Comparison of ENCODE assay signal across 2 cellular contexts in the genomic region with DNA sequence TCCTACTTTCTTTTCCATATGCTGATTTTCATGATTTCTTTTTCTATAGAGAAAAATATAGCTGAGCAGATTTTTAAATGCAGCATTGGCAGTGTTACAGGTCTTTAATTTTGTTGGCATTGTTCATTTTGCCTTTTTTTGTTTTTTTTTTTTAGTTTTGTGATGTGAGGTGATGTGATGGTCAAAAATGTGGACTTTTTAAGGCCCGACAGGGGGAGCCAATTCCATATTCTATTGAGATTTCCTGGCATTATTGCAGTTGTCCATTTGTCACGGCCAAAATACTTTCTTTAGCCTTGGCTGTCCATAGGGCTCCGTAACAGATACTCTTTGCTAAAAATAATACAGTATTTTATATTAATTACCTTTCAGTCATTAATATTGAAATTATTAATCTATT.
TF ChIP-seq lines count a peak whose summit lies in the region.

No MANE protein-coding gene starts in this region.

TF ChIP-seq in H1, 55 proteins besides CTCF, POLR2A, EP300 and RAD21:
- TF ChIP-seq SUZ12 (IDR thresholded peaks at IDR 0.05; ENCODE audit: low read length) (no peak), CBX5 (IDR thresholded peaks at IDR 0.05; ENCODE audit: low read depth, low read length) (no peak), POU5F1 (IDR thresholded peaks at IDR 0.05; ENCODE audit: low read depth, low read length) (no peak), PHF8 (conservative IDR thresholded peaks at IDR 0.05; ENCODE audit: low read depth, low read length) (no peak), BRCA1 (IDR thresholded peaks at IDR 0.05; ENCODE audit: low read depth, low read length) (no peak), EZH2 (IDR thresholded peaks at IDR 0.05; ENCODE audit: low read depth, low read length, severe bottlenecking) (no peak), SRF (IDR thresholded peaks at IDR 0.05; ENCODE audit: low read depth, low read length) (no peak), TCF12 (IDR thresholded peaks at IDR 0.05; ENCODE audit: low read depth, low read length) (no peak), JUN (IDR thresholded peaks at IDR 0.05; ENCODE audit: low read depth, low read length) (no peak), KDM1A (IDR thresholded peaks at IDR 0.05; ENCODE audit: borderline replicate concordance, low read length) (no peak), MAFK (IDR thresholded peaks at IDR 0.05; ENCODE audit: low read depth, low read length) (no peak), CEBPB (IDR thresholded peaks at IDR 0.05; ENCODE audit: low read depth, low read length) (no peak), SP1 (IDR thresholded peaks at IDR 0.05; ENCODE audit: low read depth, low read length) (no peak), GABPA (IDR thresholded peaks at IDR 0.05; ENCODE audit: borderline replicate concordance, insufficient read depth, low read length) (no peak)
- TF ChIP-seq, protein P1, sequence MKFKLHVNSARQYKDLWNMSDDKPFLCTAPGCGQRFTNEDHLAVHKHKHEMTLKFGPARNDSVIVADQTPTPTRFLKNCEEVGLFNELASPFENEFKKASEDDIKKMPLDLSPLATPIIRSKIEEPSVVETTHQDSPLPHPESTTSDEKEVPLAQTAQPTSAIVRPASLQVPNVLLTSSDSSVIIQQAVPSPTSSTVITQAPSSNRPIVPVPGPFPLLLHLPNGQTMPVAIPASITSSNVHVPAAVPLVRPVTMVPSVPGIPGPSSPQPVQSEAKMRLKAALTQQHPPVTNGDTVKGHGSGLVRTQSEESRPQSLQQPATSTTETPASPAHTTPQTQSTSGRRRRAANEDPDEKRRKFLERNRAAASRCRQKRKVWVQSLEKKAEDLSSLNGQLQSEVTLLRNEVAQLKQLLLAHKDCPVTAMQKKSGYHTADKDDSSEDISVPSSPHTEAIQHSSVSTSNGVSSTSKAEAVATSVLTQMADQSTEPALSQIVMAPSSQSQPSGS (IDR thresholded peaks at IDR 0.05; ENCODE audit: low read length): no peak
- TF ChIP-seq, protein P2, sequence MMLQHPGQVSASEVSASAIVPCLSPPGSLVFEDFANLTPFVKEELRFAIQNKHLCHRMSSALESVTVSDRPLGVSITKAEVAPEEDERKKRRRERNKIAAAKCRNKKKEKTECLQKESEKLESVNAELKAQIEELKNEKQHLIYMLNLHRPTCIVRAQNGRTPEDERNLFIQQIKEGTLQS (IDR thresholded peaks at IDR 0.05; ENCODE audit: insufficient read depth, low read depth, low read length): no peak

TF ChIP-seq in neural cell, 6 proteins besides CTCF, POLR2A, EP300 and RAD21:
- TF ChIP-seq POLR2AphosphoS5 (IDR thresholded peaks at IDR 0.05): no peak
- TF ChIP-seq EZH2 (IDR thresholded peaks at IDR 0.05; ENCODE audit: borderline replicate concordance, insufficient read depth, low read length, poor library complexity, severe bottlenecking): no peak
- no peak for TF ChIP-seq MXI1 (conservative IDR thresholded peaks at IDR 0.05; ENCODE audit: poor library complexity, severe bottlenecking)
- TF ChIP-seq TAF1 (IDR thresholded peaks at IDR 0.05; ENCODE audit: low read depth): no peak
- TF ChIP-seq SMC3 (conservative IDR thresholded peaks at IDR 0.05; ENCODE audit: poor library complexity): no peak
- TF ChIP-seq, protein P3, sequence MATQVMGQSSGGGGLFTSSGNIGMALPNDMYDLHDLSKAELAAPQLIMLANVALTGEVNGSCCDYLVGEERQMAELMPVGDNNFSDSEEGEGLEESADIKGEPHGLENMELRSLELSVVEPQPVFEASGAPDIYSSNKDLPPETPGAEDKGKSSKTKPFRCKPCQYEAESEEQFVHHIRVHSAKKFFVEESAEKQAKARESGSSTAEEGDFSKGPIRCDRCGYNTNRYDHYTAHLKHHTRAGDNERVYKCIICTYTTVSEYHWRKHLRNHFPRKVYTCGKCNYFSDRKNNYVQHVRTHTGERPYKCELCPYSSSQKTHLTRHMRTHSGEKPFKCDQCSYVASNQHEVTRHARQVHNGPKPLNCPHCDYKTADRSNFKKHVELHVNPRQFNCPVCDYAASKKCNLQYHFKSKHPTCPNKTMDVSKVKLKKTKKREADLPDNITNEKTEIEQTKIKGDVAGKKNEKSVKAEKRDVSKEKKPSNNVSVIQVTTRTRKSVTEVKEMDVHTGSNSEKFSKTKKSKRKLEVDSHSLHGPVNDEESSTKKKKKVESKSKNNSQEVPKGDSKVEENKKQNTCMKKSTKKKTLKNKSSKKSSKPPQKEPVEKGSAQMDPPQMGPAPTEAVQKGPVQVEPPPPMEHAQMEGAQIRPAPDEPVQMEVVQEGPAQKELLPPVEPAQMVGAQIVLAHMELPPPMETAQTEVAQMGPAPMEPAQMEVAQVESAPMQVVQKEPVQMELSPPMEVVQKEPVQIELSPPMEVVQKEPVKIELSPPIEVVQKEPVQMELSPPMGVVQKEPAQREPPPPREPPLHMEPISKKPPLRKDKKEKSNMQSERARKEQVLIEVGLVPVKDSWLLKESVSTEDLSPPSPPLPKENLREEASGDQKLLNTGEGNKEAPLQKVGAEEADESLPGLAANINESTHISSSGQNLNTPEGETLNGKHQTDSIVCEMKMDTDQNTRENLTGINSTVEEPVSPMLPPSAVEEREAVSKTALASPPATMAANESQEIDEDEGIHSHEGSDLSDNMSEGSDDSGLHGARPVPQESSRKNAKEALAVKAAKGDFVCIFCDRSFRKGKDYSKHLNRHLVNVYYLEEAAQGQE (IDR thresholded peaks at IDR 0.05; ENCODE audit: borderline replicate concordance): no peak
